ENCODE assay signal across 11 cellular contexts in genomic region chr11:35041070-35041554, GRCh38.
DNase-seq lines count a peak whose midpoint lies in the region; ATAC-seq, FAIRE-seq and TF ChIP-seq lines count a peak whose summit lies in the region.
"Had no signal": no experiment of that assay in that cellular context is flagged by ENCODE, and none has a peak within 500 bp of the region (broad histone marks: within the 10 kb centered on the region; RNA-seq: fewer than 3 reads in every experiment).

No MANE protein-coding gene starts in this region.

- H3K27ac ChIP-seq in OCI-LY3 (ENCODE audit: low read length) (peak overlapping the region; percentile 91), K562 (ENCODE audit: extremely low read depth, low read depth, low read length) (no peak overlapping the region), prostate gland (no peak overlapping the region)
- H3K27ac ChIP-seq: left ventricle myocardium inferior had no signal

- H3K79me2 ChIP-seq in OCI-LY3 (ENCODE audit: low read length) (peaks cover 8% of the 10 kb centered on the region; the same call in 1 of the 2 replicates), K562 (ENCODE audit: control insufficient read depth, insufficient read depth, low read length) (no peaks in the 10 kb centered on the region)

- POLR2A ChIA-PET in K562 (lab: Yijun Ruan, JAX) = interaction anchor here (0.5 kb wide), 1 partner anchor 114 kb away, joined by 3 read pairs; no protein-coding TSS in a partner anchor

- no peak for DNase-seq in activated T-cell treated with anti-CD3 and anti-CD28 coated beads, Interleukin-2, amount 50 U/mL, for 72 hours
- no peak for DNase-seq in activated T-cell treated with anti-CD3 and anti-CD28 coated beads, Interleukin-2, amount 50 U/mL, for 48 hours
- DNase-seq in K562 (ENCODE audit: extremely low read depth in 1 of 4, low spot score in 3 of 4) (no peak), prostate gland (ENCODE audit: low spot score) (no peak), NCI-H2227 treated with DMSO at 0.1 percent for 48 hours (lab: John Stamatoyannopoulos, UW) (no peak), NCI-H1105 (lab: John Stamatoyannopoulos, UW) (no peak)
- DNase-seq: hippocampal formation, left ventricle myocardium inferior had no signal

- peak overlapping the region; percentile 79 to 88 for H3K4me3 Mint-ChIP-seq in activated T-cell treated with anti-CD3 and anti-CD28 coated beads, Interleukin-2, amount 50 U/mL, for 72 hours
- H3K4me3 Mint-ChIP-seq in stimulated activated memory B cell treated with anti-CD40 and anti-IgM and Interleukin-4, amounts not matched to agents 10 μg/mL and 1 μg/mL and 100 μg/mL, for 72 hours = peak overlapping the region; percentile 48

- H3K27ac Mint-ChIP-seq in activated T-cell treated with anti-CD3 and anti-CD28 coated beads, Interleukin-2, amount 50 U/mL, for 72 hours = peak overlapping the region; percentile 91
- H3K27ac Mint-ChIP-seq in stimulated activated memory B cell treated with anti-CD40 and anti-IgM and Interleukin-4, amounts not matched to agents 10 μg/mL and 1 μg/mL and 100 μg/mL, for 72 hours = peak overlapping the region; percentile 85

- TF ChIP-seq EP300 in K562 (IDR thresholded peaks at IDR 0.05; ENCODE audit: low read length) = no peak

- no peak for ATAC-seq in activated T-cell treated with anti-CD3 and anti-CD28 coated beads, Interleukin-2, amount 50 U/mL, for 72 hours (replicated peaks in 1 of 2)
- ATAC-seq in K562 = no peak
- no peak for ATAC-seq in stimulated activated memory B cell treated with anti-CD40 and anti-IgM and Interleukin-4, amounts not matched to agents 10 μg/mL and 1 μg/mL and 100 μg/mL, for 72 hours

- peaks cover 80% of the 10 kb centered on the region for H3K4me1 ChIP-seq in OCI-LY3 (ENCODE audit: low read length)
- peaks cover 0 to 48% of the 10 kb centered on the region in 2 experiments; a peak in 3 of 5 replicates for H3K4me1 ChIP-seq in K562 (replicated peaks in 1 of 2; ENCODE audit: control insufficient read depth in 2 of 2, insufficient read depth in 2 of 2, low read length in 2 of 2)
- no peaks in the 10 kb centered on the region for H3K4me1 ChIP-seq in prostate gland (replicated peaks)

- H3K36me3 ChIP-seq in OCI-LY3 (replicated peaks; ENCODE audit: low read depth, low read length) (no peaks in the 10 kb centered on the region), K562 (ENCODE audit: control insufficient read depth, insufficient read depth, low read length) (no peaks in the 10 kb centered on the region), prostate gland (no peaks in the 10 kb centered on the region)
- H3K36me3 ChIP-seq: left ventricle myocardium inferior had no signal

- no TSS peak for BruUV-seq in K562 (replicated peaks; lab: Mats Ljungman, UMichigan)

- H3K9me1 ChIP-seq in K562 (ENCODE audit: control insufficient read depth, insufficient read depth, low read length) = no peaks in the 10 kb centered on the region

- H3K4me3 ChIP-seq in OCI-LY3 (ENCODE audit: low read length) = peak overlapping the region; percentile 71
- H3K4me3 ChIP-seq in K562 = no peak overlapping the region
- no peak overlapping the region for H3K4me3 ChIP-seq in prostate gland
- H3K4me3 ChIP-seq: left ventricle myocardium inferior had no signal

- no peak for FAIRE-seq in K562 (lab: Jason Lieb, UNC)
- FAIRE-seq: bronchial epithelial cell had no signal

- H3K9me3 ChIP-seq in OCI-LY3 (ENCODE audit: insufficient read depth, low read length) (no peaks in the 10 kb centered on the region), K562 (replicated peaks; ENCODE audit: control insufficient read depth, insufficient read depth, low read depth, low read length) (no peaks in the 10 kb centered on the region), prostate gland (no peaks in the 10 kb centered on the region)
- H3K9me3 ChIP-seq: left ventricle myocardium inferior had no signal

- CTCF ChIA-PET in K562 (lab: Yijun Ruan, JAX; ENCODE audit: low intra/inter-chr PET ratio) = no interaction called here

- peaks cover 0 to 5% of the 10 kb centered on the region in 2 donors for H3K9me3 Mint-ChIP-seq in activated T-cell treated with anti-CD3 and anti-CD28 coated beads, Interleukin-2, amount 50 U/mL, for 72 hours
- no peaks in the 10 kb centered on the region for H3K9me3 Mint-ChIP-seq in stimulated activated memory B cell treated with anti-CD40 and anti-IgM and Interleukin-4, amounts not matched to agents 10 μg/mL and 1 μg/mL and 100 μg/mL, for 72 hours

- peaks cover 16% of the 10 kb centered on the region for H3K27me3 Mint-ChIP-seq in activated T-cell treated with anti-CD3 and anti-CD28 coated beads, Interleukin-2, amount 50 U/mL, for 72 hours (ENCODE audit: low read depth)
- no peaks in the 10 kb centered on the region for H3K27me3 Mint-ChIP-seq in stimulated activated memory B cell treated with anti-CD40 and anti-IgM and Interleukin-4, amounts not matched to agents 10 μg/mL and 1 μg/mL and 100 μg/mL, for 72 hours

- H4K20me1 ChIP-seq in OCI-LY3 (ENCODE audit: insufficient read depth, low read length) (no peaks in the 10 kb centered on the region), K562 (replicated peaks; ENCODE audit: control insufficient read depth, insufficient read depth, low read length) (no peaks in the 10 kb centered on the region)

- peaks cover 84% of the 10 kb centered on the region for H3K4me1 Mint-ChIP-seq in activated T-cell treated with anti-CD3 and anti-CD28 coated beads, Interleukin-2, amount 50 U/mL, for 72 hours (ENCODE audit: low read depth)
- H3K4me1 Mint-ChIP-seq in stimulated activated memory B cell treated with anti-CD40 and anti-IgM and Interleukin-4, amounts not matched to agents 10 μg/mL and 1 μg/mL and 100 μg/mL, for 72 hours = peaks cover 52% of the 10 kb centered on the region

- H3K27me3 ChIP-seq in OCI-LY3 (ENCODE audit: low read depth, low read length) = no peaks in the 10 kb centered on the region
- no peaks in the 10 kb centered on the region; a peak in 1 of 5 replicates for H3K27me3 ChIP-seq in K562 (ENCODE audit: control insufficient read depth in 2 of 2, insufficient read depth in 2 of 2, low read length in 2 of 2)
- no peaks in the 10 kb centered on the region for H3K27me3 ChIP-seq in prostate gland (replicated peaks; ENCODE audit: insufficient read depth)

- WGBS in K562 (ENCODE audit: insufficient coverage, low coverage, missing lambda C conversion rate) = 53% methylated on average over 4 of the region's 4 CpGs
- 91% methylated on average over 4 of the region's 4 CpGs for WGBS in prostate gland

- intact Hi-C loops in K562 (cut with micrococcal nuclease) = no loop called here
- intact Hi-C loops in prostate gland (cut with DNase I) = no loop called here

- in situ Hi-C loops in K562 (cut with MboI) = no loop called here

- H3K9ac ChIP-seq in OCI-LY3 (ENCODE audit: low read length) (peak overlapping the region; percentile 80), K562 (ENCODE audit: insufficient read depth in 1 of 2, low read depth in 2 of 2, low read length in 2 of 2) (no peak overlapping the region)

- TF ChIP-seq CTCF in OCI-LY3 (IDR thresholded peaks at IDR 0.05; ENCODE audit: low read depth, low read length) (no peak), K562 (IDR thresholded peaks at IDR 0.05 in 2 of 3, conservative IDR thresholded peaks at IDR 0.05 in 1 of 3; ENCODE audit: insufficient read depth in 2 of 3, low read depth in 1 of 3, low read length in 3 of 3) (no peak), prostate gland (IDR thresholded peaks at IDR 0.05) (no peak)

- H2AFZ ChIP-seq in OCI-LY3 (ENCODE audit: low read depth, low read length) = no peak overlapping the region
- 0 out of 2 replicates have a peak overlapping the region, but pooled peaks have one; percentile 80 for H2AFZ ChIP-seq in K562 (ENCODE audit: low read depth, low read length)

- peaks cover 2 to 3% of the 10 kb centered on the region in 2 donors for H3K36me3 Mint-ChIP-seq in activated T-cell treated with anti-CD3 and anti-CD28 coated beads, Interleukin-2, amount 50 U/mL, for 72 hours (ENCODE audit: insufficient read depth in 2 of 2)
- H3K36me3 Mint-ChIP-seq in stimulated activated memory B cell treated with anti-CD40 and anti-IgM and Interleukin-4, amounts not matched to agents 10 μg/mL and 1 μg/mL and 100 μg/mL, for 72 hours = no peaks in the 10 kb centered on the region

- H3K4me2 ChIP-seq in OCI-LY3 (ENCODE audit: low read length) (peak overlapping the region; percentile 90), K562 (ENCODE audit: insufficient read depth, low read length) (peak overlapping the region; percentile 74; the same call in 1 of the 2 replicates)

- no peak for TF ChIP-seq RAD21 in K562 (CRISPR knock-in tag; conservative IDR thresholded peaks at IDR 0.05 in 1 of 2, IDR thresholded peaks at IDR 0.05 in 1 of 2)

- TF ChIP-seq POLR2A in K562 (conservative IDR thresholded peaks at IDR 0.05) (no peak), prostate gland (IDR thresholded peaks at IDR 0.05) (no peak)

TF ChIP-seq in K562, 482 proteins besides CTCF, POLR2A, EP300 and RAD21 (continues in another document):
- TF ChIP-seq JUND (IDR thresholded peaks at IDR 0.05; ENCODE audit: borderline replicate concordance, low read depth, low read length) (peak; percentile 11; the same call in 1 of the 2 replicates), JUND (tag; IDR thresholded peaks at IDR 0.05; ENCODE audit: borderline replicate concordance, low read depth, low read length) (no peak), NFE2 (IDR thresholded peaks at IDR 0.05; ENCODE audit: low read depth) (peak; percentile 62), ZBTB12 (CRISPR knock-in tag; IDR thresholded peaks at IDR 0.05) (no peak), RCOR1 (IDR thresholded peaks at IDR 0.05; ENCODE audit: borderline replicate concordance in 1 of 2, low read depth in 2 of 2, low read length in 2 of 2) (peak in 1 of 2 experiments; percentile 37; a peak in 1 of 4 replicates), ZBTB9 (CRISPR knock-in tag; IDR thresholded peaks at IDR 0.05) (peak; percentile 82; the same call in 1 of the 2 replicates), ATF7 (IDR thresholded peaks at IDR 0.05) (no peak)
